Comparison of ENCODE assay signal across 1 cellular context in genomic region chr9:34376596-34377401, GRCh38.
TF ChIP-seq lines count a peak whose summit lies in the region.

TSS of gene MYORG (minus strand) at chr9:34376898. CDS start at chr9:34372943, 3,955 bp downstream.

TF ChIP-seq in HEK293, 187 proteins besides CTCF, POLR2A, EP300 and RAD21 (continued from another document and continues in another):
- TF ChIP-seq SCRT2 (tag by site-specific recombination; IDR thresholded peaks at IDR 0.05) (0 out of 2 replicates have a peak, but pooled peaks have one; percentile 16), GLI2 (tag by site-specific recombination; IDR thresholded peaks at IDR 0.05; ENCODE audit: borderline replicate concordance, low read depth) (no peak), ZNF768 (tag by site-specific recombination; IDR thresholded peaks at IDR 0.05) (no peak), ZNF530 (tag by site-specific recombination; IDR thresholded peaks at IDR 0.05; ENCODE audit: low read depth) (no peak), ZNF670 (tag by site-specific recombination; IDR thresholded peaks at IDR 0.05; ENCODE audit: low read depth) (no peak), ZNF274 (IDR thresholded peaks at IDR 0.05; ENCODE audit: low read length) (no peak), ZNF274 (tag by site-specific recombination; IDR thresholded peaks at IDR 0.05; ENCODE audit: borderline replicate concordance) (no peak), HOXA7 (CRISPR knock-in tag; IDR thresholded peaks at IDR 0.05; ENCODE audit: borderline replicate concordance) (no peak), MZF1 (tag by site-specific recombination; IDR thresholded peaks at IDR 0.05; ENCODE audit: borderline replicate concordance) (no peak), ZNF660 (tag by site-specific recombination; IDR thresholded peaks at IDR 0.05) (no peak), GLIS2 (tag by site-specific recombination; IDR thresholded peaks at IDR 0.05) (peak; percentile 86), ZNF23 (tag by site-specific recombination; IDR thresholded peaks at IDR 0.05; ENCODE audit: borderline replicate concordance) (no peak), ZNF473 (tag by site-specific recombination; IDR thresholded peaks at IDR 0.05) (no peak), ZNF211 (tag by site-specific recombination; IDR thresholded peaks at IDR 0.05; ENCODE audit: low read depth) (no peak), EGR2 (tag by site-specific recombination; IDR thresholded peaks at IDR 0.05; ENCODE audit: low read depth) (peak; percentile 26; the same call in 1 of the 2 replicates), ZNF433 (tag by site-specific recombination; IDR thresholded peaks at IDR 0.05; ENCODE audit: low read depth) (no peak), ZNF560 (tag by site-specific recombination; IDR thresholded peaks at IDR 0.05; ENCODE audit: borderline replicate concordance) (no peak), ZNF2 (tag by site-specific recombination; IDR thresholded peaks at IDR 0.05) (no peak), ZBTB11 (tag by site-specific recombination; conservative IDR thresholded peaks at IDR 0.05; ENCODE audit: low read depth) (peak; percentile 22; the same call in 1 of the 2 replicates), ZNF311 (tag by site-specific recombination; IDR thresholded peaks at IDR 0.05; ENCODE audit: borderline replicate concordance) (no peak), ZBTB1 (tag by site-specific recombination; IDR thresholded peaks at IDR 0.05) (no peak), GLI4 (tag by site-specific recombination; IDR thresholded peaks at IDR 0.05) (no peak), ZNF830 (tag by site-specific recombination; IDR thresholded peaks at IDR 0.05; ENCODE audit: low read depth) (no peak), ZSCAN16 (tag by site-specific recombination; IDR thresholded peaks at IDR 0.05) (no peak), FEZF1 (tag by site-specific recombination; IDR thresholded peaks at IDR 0.05) (no peak), INSM2 (tag by site-specific recombination; IDR thresholded peaks at IDR 0.05) (no peak; the same call in 1 of the 2 replicates), BCL11B (tag by site-specific recombination; IDR thresholded peaks at IDR 0.05; ENCODE audit: low read depth) (peak; percentile 47; the same call in 1 of the 2 replicates), ZNF175 (tag by site-specific recombination; IDR thresholded peaks at IDR 0.05) (no peak), ZNF600 (tag by site-specific recombination; IDR thresholded peaks at IDR 0.05) (peak; percentile 87), ZSCAN5A (tag by site-specific recombination; IDR thresholded peaks at IDR 0.05) (no peak), WT1 (tag by site-specific recombination; IDR thresholded peaks at IDR 0.05) (no peak), RBAK (tag by site-specific recombination; IDR thresholded peaks at IDR 0.05) (no peak), ZNF157 (tag by site-specific recombination; IDR thresholded peaks at IDR 0.05) (no peak), ZNF132 (tag by site-specific recombination; IDR thresholded peaks at IDR 0.05; ENCODE audit: borderline replicate concordance) (no peak), SP3 (tag by site-specific recombination; IDR thresholded peaks at IDR 0.05) (peak; percentile 99), AEBP2 (tag by site-specific recombination; IDR thresholded peaks at IDR 0.05; ENCODE audit: borderline replicate concordance) (no peak), KLF9 (tag by site-specific recombination; IDR thresholded peaks at IDR 0.05; ENCODE audit: low read depth) (peak; percentile 96), SP7 (tag by site-specific recombination; IDR thresholded peaks at IDR 0.05) (peak; percentile 55), PRDM10 (tag by site-specific recombination; IDR thresholded peaks at IDR 0.05) (peak; percentile 91), ZNF10 (tag by site-specific recombination; IDR thresholded peaks at IDR 0.05) (no peak), ZBTB26 (tag by site-specific recombination; optimal IDR thresholded peaks at IDR 0.05) (peak; percentile 71), ZNF214 (tag by site-specific recombination; IDR thresholded peaks at IDR 0.05; ENCODE audit: borderline replicate concordance) (no peak), ZNF146 (tag by site-specific recombination; IDR thresholded peaks at IDR 0.05) (no peak), ZNF223 (tag by site-specific recombination; IDR thresholded peaks at IDR 0.05) (no peak), ZNF76 (tag by site-specific recombination; IDR thresholded peaks at IDR 0.05; ENCODE audit: borderline replicate concordance, low read depth) (peak; percentile 76), ZBTB17 (tag by site-specific recombination; IDR thresholded peaks at IDR 0.05) (peak; percentile 98), ZFP69B (tag by site-specific recombination; IDR thresholded peaks at IDR 0.05) (0 out of 2 replicates have a peak, but pooled peaks have one; percentile 21), ZNF837 (tag by site-specific recombination; IDR thresholded peaks at IDR 0.05) (no peak), ZNF169 (tag by site-specific recombination; IDR thresholded peaks at IDR 0.05) (no peak), YY2 (tag by site-specific recombination; IDR thresholded peaks at IDR 0.05) (0 out of 2 replicates have a peak, but pooled peaks have one; percentile 32), ZNF645 (tag by site-specific recombination; IDR thresholded peaks at IDR 0.05) (no peak), ZFP3 (tag by site-specific recombination; IDR thresholded peaks at IDR 0.05; ENCODE audit: low read depth) (no peak), ZNF777 (tag by site-specific recombination; IDR thresholded peaks at IDR 0.05; ENCODE audit: borderline replicate concordance) (no peak; the same call in 1 of the 2 replicates), ZNF184 (tag by site-specific recombination; IDR thresholded peaks at IDR 0.05) (no peak), ZNF701 (tag by site-specific recombination; IDR thresholded peaks at IDR 0.05) (no peak)
